1 cellular context compared by ENCODE assay signal in the genomic region with DNA sequence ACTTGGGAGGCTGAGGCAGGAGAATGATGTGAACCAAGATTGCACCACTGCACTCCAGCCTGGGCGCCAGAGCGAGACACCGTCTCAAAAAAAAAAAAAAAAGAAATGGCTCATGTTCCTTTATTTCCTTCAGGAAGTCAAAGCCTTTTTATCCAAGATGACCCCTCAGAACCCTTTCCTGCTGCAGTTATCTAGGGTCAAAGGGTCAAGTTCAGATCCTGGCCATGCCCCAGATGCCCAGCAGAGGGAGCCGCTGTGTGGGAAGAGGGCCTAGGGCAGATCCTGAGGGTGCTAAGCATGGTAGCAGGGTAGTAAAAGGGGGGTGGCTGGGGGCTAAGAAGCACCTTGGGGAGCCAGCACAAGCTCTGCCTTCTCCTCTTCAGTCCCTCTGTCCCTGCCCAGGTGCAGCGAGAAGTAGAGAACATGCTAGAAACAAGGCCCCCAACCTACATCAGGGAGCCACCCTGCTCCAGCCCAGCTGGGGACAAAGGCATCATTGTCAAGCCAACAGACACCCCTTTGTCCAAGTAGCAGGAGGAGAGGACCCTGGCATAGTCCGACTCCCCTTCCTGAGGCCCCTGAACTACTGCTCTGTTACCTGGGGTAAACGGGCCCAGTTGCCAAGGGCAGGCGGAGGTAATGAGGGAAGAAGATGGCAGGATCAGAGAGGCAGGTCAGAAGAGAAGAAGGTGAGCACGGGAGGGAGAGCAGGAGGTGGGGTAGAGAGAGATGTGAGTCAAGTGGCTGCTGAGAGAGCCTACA.
TF ChIP-seq lines count a peak whose summit lies in the region.

No MANE protein-coding gene starts in this region.

TF ChIP-seq in HEK293, 187 proteins besides CTCF, POLR2A, EP300 and RAD21 (continued from another document):
- TF ChIP-seq, protein P1, sequence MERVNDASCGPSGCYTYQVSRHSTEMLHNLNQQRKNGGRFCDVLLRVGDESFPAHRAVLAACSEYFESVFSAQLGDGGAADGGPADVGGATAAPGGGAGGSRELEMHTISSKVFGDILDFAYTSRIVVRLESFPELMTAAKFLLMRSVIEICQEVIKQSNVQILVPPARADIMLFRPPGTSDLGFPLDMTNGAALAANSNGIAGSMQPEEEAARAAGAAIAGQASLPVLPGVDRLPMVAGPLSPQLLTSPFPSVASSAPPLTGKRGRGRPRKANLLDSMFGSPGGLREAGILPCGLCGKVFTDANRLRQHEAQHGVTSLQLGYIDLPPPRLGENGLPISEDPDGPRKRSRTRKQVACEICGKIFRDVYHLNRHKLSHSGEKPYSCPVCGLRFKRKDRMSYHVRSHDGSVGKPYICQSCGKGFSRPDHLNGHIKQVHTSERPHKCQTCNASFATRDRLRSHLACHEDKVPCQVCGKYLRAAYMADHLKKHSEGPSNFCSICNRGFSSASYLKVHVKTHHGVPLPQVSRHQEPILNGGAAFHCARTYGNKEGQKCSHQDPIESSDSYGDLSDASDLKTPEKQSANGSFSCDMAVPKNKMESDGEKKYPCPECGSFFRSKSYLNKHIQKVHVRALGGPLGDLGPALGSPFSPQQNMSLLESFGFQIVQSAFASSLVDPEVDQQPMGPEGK (tag by site-specific recombination; IDR thresholded peaks at IDR 0.05): 0 out of 2 replicates have a peak, but pooled peaks have one; percentile 19
- TF ChIP-seq, protein P2, sequence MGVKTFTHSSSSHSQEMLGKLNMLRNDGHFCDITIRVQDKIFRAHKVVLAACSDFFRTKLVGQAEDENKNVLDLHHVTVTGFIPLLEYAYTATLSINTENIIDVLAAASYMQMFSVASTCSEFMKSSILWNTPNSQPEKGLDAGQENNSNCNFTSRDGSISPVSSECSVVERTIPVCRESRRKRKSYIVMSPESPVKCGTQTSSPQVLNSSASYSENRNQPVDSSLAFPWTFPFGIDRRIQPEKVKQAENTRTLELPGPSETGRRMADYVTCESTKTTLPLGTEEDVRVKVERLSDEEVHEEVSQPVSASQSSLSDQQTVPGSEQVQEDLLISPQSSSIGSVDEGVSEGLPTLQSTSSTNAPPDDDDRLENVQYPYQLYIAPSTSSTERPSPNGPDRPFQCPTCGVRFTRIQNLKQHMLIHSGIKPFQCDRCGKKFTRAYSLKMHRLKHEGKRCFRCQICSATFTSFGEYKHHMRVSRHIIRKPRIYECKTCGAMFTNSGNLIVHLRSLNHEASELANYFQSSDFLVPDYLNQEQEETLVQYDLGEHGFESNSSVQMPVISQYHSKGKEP (tag by site-specific recombination; IDR thresholded peaks at IDR 0.05): no peak
